8 cellular contexts compared by ENCODE assay signal in genomic region chr3:186255703-186256331, GRCh38.
A peak's percentile ranks its signal among the peaks of the same experiment; 100 is the strongest.
DNase-seq lines count a peak whose midpoint lies in the region; ATAC-seq and TF ChIP-seq lines count a peak whose summit lies in the region.

No MANE protein-coding gene starts in this region.

- CTCF ChIA-PET in HEK293 (lab: Yijun Ruan, JAX) = interaction anchor here (0.6 to 2.0 kb wide), 11 partner anchors 8 to 709 kb away, joined by 3 to 14 read pairs (median 4); no protein-coding TSS in a partner anchor

- ATAC-seq in left lung (peak; percentile 72), HG02678 (IDR thresholded peaks at IDR 0.05; ENCODE audit: unreplicated experiment) (no peak), GM21528 (IDR thresholded peaks at IDR 0.05; ENCODE audit: low FRiP score, unreplicated experiment) (no peak)

- H3K4me1 ChIP-seq in HEK293 (ENCODE audit: control insufficient read depth, insufficient read depth, low read length) (no peaks in the 10 kb centered on the region), left lung (no peaks in the 10 kb centered on the region)

- TF ChIP-seq CTCF in HEK293 (tag by site-specific recombination; IDR thresholded peaks at IDR 0.05) (no peak), left lung (IDR thresholded peaks at IDR 0.05) (no peak)

- H3K27ac ChIP-seq in HEK293 (ENCODE audit: extremely low read depth, low read depth, low read length) (no peak overlapping the region), left lung (no peak overlapping the region)

- no peaks in the 10 kb centered on the region for H3K27me3 ChIP-seq in left lung

- H3K36me3 ChIP-seq in HEK293 (ENCODE audit: control insufficient read depth in 2 of 2, insufficient read depth in 1 of 2, low read length in 2 of 2) = no peaks in the 10 kb centered on the region
- H3K36me3 ChIP-seq in left lung = peaks cover 0 to 11% of the 10 kb centered on the region in 2 donors

- H3K9me3 ChIP-seq in HEK293 (ENCODE audit: control insufficient read depth, insufficient read depth, low read depth, low read length) (no peaks in the 10 kb centered on the region), left lung (no peaks in the 10 kb centered on the region)

- DNase-seq in DMS79 (lab: John Stamatoyannopoulos, UW) (peak; percentile 1), SW480 (ENCODE audit: low spot score) (peak; percentile 44), left lung (peak in 1 of 2 donors; percentile 48), HK-2 (ENCODE audit: unreplicated experiment) (no peak), NCI-H2171 treated with DMSO at 0.1 percent for 48 hours (lab: John Stamatoyannopoulos, UW) (no peak)

- intact Hi-C loops in left lung (cut with DNase I) = loop anchor here in 1 of 2 donors (5.0 kb wide), 1 partner anchor 286 kb away; the partner anchor contains the start of gene CRYGS

- POLR2A ChIA-PET in HEK293 (lab: Yijun Ruan, JAX) = no interaction called here

- H3K4me3 ChIP-seq in HEK293 (ENCODE audit: low read depth, low read length) = peak overlapping the region; percentile 8
- H3K4me3 ChIP-seq in left lung = no peak overlapping the region

TF ChIP-seq in HEK293, 187 proteins besides CTCF, POLR2A, EP300 and RAD21:
- TF ChIP-seq EGR2 (tag by site-specific recombination; IDR thresholded peaks at IDR 0.05; ENCODE audit: low read depth) (peak; percentile 80), ZFHX2 (tag by site-specific recombination; conservative IDR thresholded peaks at IDR 0.05) (peak; percentile 83), ZSCAN18 (tag by site-specific recombination; IDR thresholded peaks at IDR 0.05) (no peak)

Comparison
In these comparisons a context has a peak if more than half of its experiments do, and no peak if none do; other contexts are left out.
1. DNase-seq: peak in DMS79 (single experiment) and SW480 (single experiment); none in HK-2 (single experiment) and NCI-H2171 treated with DMSO at 0.1 percent for 48 hours (single experiment).